10 cellular contexts compared by ENCODE assay signal in genomic region chr19:49932731-49933131, GRCh38. TPM values are rescaled to one million over a fixed set of nuclear protein-coding genes. Genes with fewer than 3 reads are reported as not detected.
DNase-seq lines count a peak whose midpoint lies in the region; ATAC-seq and TF ChIP-seq lines count a peak whose summit lies in the region.
"Had no signal": no experiment of that assay in that cellular context is flagged by ENCODE, and none has a peak within 500 bp of the region (broad histone marks: within the 10 kb centered on the region; RNA-seq: fewer than 3 reads in every experiment).

No MANE protein-coding gene starts in this region.

- H3K36me3 Mint-ChIP-seq in chondrocyte (ENCODE audit: low read depth) = peaks cover 12% of the 10 kb centered on the region

- peaks cover 29% of the 10 kb centered on the region for H3K4me1 Mint-ChIP-seq in chondrocyte (ENCODE audit: low read depth)
- H3K4me1 Mint-ChIP-seq in stimulated activated naive CD8-positive, alpha-beta T cell treated with anti-CD3 and anti-CD28 coated beads, Interleukin-15, amount 100 ng/mL, for 72 hours = peaks cover 59% of the 10 kb centered on the region

- H3K27ac Mint-ChIP-seq in chondrocyte (ENCODE audit: unreplicated experiment) = no peak overlapping the region
- H3K27ac Mint-ChIP-seq in stimulated activated naive CD8-positive, alpha-beta T cell treated with anti-CD3 and anti-CD28 coated beads, Interleukin-15, amount 100 ng/mL, for 72 hours = peak overlapping the region in 1 of 2 donors; percentile 16

- H3K4me3 Mint-ChIP-seq in chondrocyte (ENCODE audit: unreplicated experiment) = no peak overlapping the region
- peak overlapping the region; percentile 57 to 67 for H3K4me3 Mint-ChIP-seq in stimulated activated naive CD8-positive, alpha-beta T cell treated with anti-CD3 and anti-CD28 coated beads, Interleukin-15, amount 100 ng/mL, for 72 hours

- TF ChIP-seq CTCF in chondrocyte (IDR thresholded peaks at IDR 0.05) = no peak

- peak; percentile 26 for ATAC-seq in stimulated activated naive CD8-positive, alpha-beta T cell treated with anti-CD3 and anti-CD28 coated beads, Interleukin-15, amount 100 ng/mL, for 72 hours

- H3K9me3 Mint-ChIP-seq in chondrocyte (ENCODE audit: low read depth) = no peaks in the 10 kb centered on the region
- H3K9me3 Mint-ChIP-seq in stimulated activated naive CD8-positive, alpha-beta T cell treated with anti-CD3 and anti-CD28 coated beads, Interleukin-15, amount 100 ng/mL, for 72 hours = peaks cover 14 to 17% of the 10 kb centered on the region in 2 donors

- DNase-seq in activated naive CD4-positive, alpha-beta T cell treated with Interleukin-2 at 50 U/mL for 16 hours = peak; percentile 28
- no peak for DNase-seq in activated naive CD4-positive, alpha-beta T cell treated with anti-CD3 and anti-CD28 coated beads, Interleukin-2, amount 50 U/mL, for 16 hours
- DNase-seq in activated T-cell treated with anti-CD3 and anti-CD28 coated beads, Interleukin-2, amount 50 U/mL, for 1 hour = peak; percentile 32
- peak; percentile 84 for DNase-seq in chondrocyte (ENCODE audit: low spot score)
- peak; percentile 39 to 70 for DNase-seq in stimulated activated naive CD8-positive, alpha-beta T cell treated with anti-CD3 and anti-CD28 coated beads, Interleukin-15, amount 100 ng/mL, for 72 hours
- DNase-seq in OCI-M1 (lab: John Stamatoyannopoulos, UW) = no peak
- DNase-seq in UCSD-AML1 (lab: John Stamatoyannopoulos, UW; ENCODE audit: unreplicated experiment) = no peak
- no peak for DNase-seq in putamen (ENCODE audit: low spot score)
- DNase-seq: ACHN had no signal

- no peaks in the 10 kb centered on the region for H3K27me3 Mint-ChIP-seq in chondrocyte (ENCODE audit: low read depth)
- H3K27me3 Mint-ChIP-seq in stimulated activated naive CD8-positive, alpha-beta T cell treated with anti-CD3 and anti-CD28 coated beads, Interleukin-15, amount 100 ng/mL, for 72 hours = peaks cover 13% of the 10 kb centered on the region

RNA-seq across cellular contexts. Expression of gene NUP62, which starts 3.4 kb away (rescaled TPM):
- total RNA-seq in chondrocyte = 41.0 to 50.5 TPM (median 44.7 TPM) in 3 replicates

RNA-seq across cellular contexts. Expression of gene ATF5, which starts 3.7 kb away (rescaled TPM):
- 16.7 to 53.4 TPM (median 53.3 TPM) in 3 replicates for total RNA-seq in chondrocyte

RNA-seq across cellular contexts. Expression of gene SIGLEC11, which starts 28.2 kb away (rescaled TPM):
- total RNA-seq in chondrocyte = not detected in 3 replicates
- total RNA-seq: mammary epithelial cell had no signal

RNA-seq across cellular contexts. Expression of gene IL4I1, which starts 36.0 kb away (rescaled TPM):
- 0.17 TPM in 1 of 3 replicates, not detected in the others for total RNA-seq in chondrocyte
- total RNA-seq: mammary epithelial cell had no signal

RNA-seq across cellular contexts. Expression of gene TBC1D17, which starts 55.2 kb away (rescaled TPM):
- 36.3 to 45.3 TPM (median 44.8 TPM) in 3 replicates for total RNA-seq in chondrocyte

Comparison
In these comparisons a context has a peak if more than half of its experiments do, and no peak if none do; other contexts are left out.
1. DNase-seq: peak in activated naive CD4-positive, alpha-beta T cell treated with Interleukin-2 at 50 U/mL for 16 hours (single experiment), activated T-cell treated with anti-CD3 and anti-CD28 coated beads, Interleukin-2, amount 50 U/mL, for 1 hour (single experiment), chondrocyte (single experiment) and stimulated activated naive CD8-positive, alpha-beta T cell treated with anti-CD3 and anti-CD28 coated beads, Interleukin-15, amount 100 ng/mL, for 72 hours (2 of 2); none in activated naive CD4-positive, alpha-beta T cell treated with anti-CD3 and anti-CD28 coated beads, Interleukin-2, amount 50 U/mL, for 16 hours (single experiment), OCI-M1 (single experiment), UCSD-AML1 (single experiment) and putamen (single experiment).